Comparison of ENCODE assay signal across 8 cellular contexts in genomic region chr13:42039946-42040729, GRCh38. TPM values are rescaled to one million over a fixed set of nuclear protein-coding genes. Genes with fewer than 3 reads are reported as not detected.
DNase-seq lines count a peak whose midpoint lies in the region; ATAC-seq and TF ChIP-seq lines count a peak whose summit lies in the region.

No MANE protein-coding gene starts in this region.

- H3K27me3 Mint-ChIP-seq in activated T-cell treated with anti-CD3 and anti-CD28 coated beads, Interleukin-2, amount 50 U/mL, for 24 hours: peaks cover 4% of the 10 kb centered on the region

- H3K4me1 Mint-ChIP-seq in activated T-cell treated with anti-CD3 and anti-CD28 coated beads, Interleukin-2, amount 50 U/mL, for 24 hours (ENCODE audit: low read depth): peaks cover 22% of the 10 kb centered on the region

- no peaks in the 10 kb centered on the region for H3K9me2 ChIP-seq in OCI-LY1 (ENCODE audit: low read depth, low read length)

- H3K9me3 ChIP-seq in OCI-LY1 (ENCODE audit: low read length) (peaks cover 8% of the 10 kb centered on the region), muscle layer of duodenum (ENCODE audit: control insufficient read depth in 1 of 2, low read length in 2 of 2) (no peaks in the 10 kb centered on the region)

- H4K20me1 ChIP-seq in OCI-LY1 (ENCODE audit: insufficient read depth, low read length): no peaks in the 10 kb centered on the region

- H2AFZ ChIP-seq in OCI-LY1 (ENCODE audit: low read length): no peak overlapping the region

- peak; percentile 90 for DNase-seq in COR-L47 (lab: John Stamatoyannopoulos, UW)
- DNase-seq in HK-2 (ENCODE audit: unreplicated experiment): peak; percentile 86
- peak; percentile 90 for DNase-seq in activated T-cell treated with anti-CD3 and anti-CD28 coated beads, Interleukin-2, amount 50 U/mL, for 24 hours
- peak; percentile 74 for DNase-seq in stimulated activated CD8-positive, alpha-beta memory T cell treated with anti-CD3 and anti-CD28 coated beads, Interleukin-7, amount 100 ng/mL, for 24 hours (ENCODE audit: low read depth)

- H3K79me2 ChIP-seq in OCI-LY1 (ENCODE audit: insufficient read depth, low read length): no peaks in the 10 kb centered on the region

- H3K27ac Mint-ChIP-seq in activated T-cell treated with anti-CD3 and anti-CD28 coated beads, Interleukin-2, amount 50 U/mL, for 24 hours: peak overlapping the region; percentile 82

- no peaks in the 10 kb centered on the region for H3K27me3 ChIP-seq in OCI-LY1 (ENCODE audit: insufficient read depth, low read length)
- H3K27me3 ChIP-seq in muscle layer of duodenum (ENCODE audit: low read depth, low read length): no peaks in the 10 kb centered on the region

- ATAC-seq in GM19455 (IDR thresholded peaks at IDR 0.05; ENCODE audit: unreplicated experiment): peak; percentile 66
- ATAC-seq in esophagus mucosa: peak; percentile 89

- peak overlapping the region; percentile 80 for H3K4me3 Mint-ChIP-seq in activated T-cell treated with anti-CD3 and anti-CD28 coated beads, Interleukin-2, amount 50 U/mL, for 24 hours

- peak overlapping the region; percentile 84 for H3K4me3 ChIP-seq in OCI-LY1 (ENCODE audit: low read depth, low read length, poor library complexity, severe bottlenecking)
- peak overlapping the region; percentile 84 to 91 for H3K4me3 ChIP-seq in muscle layer of duodenum (ENCODE audit: low read depth in 1 of 2, low read length in 2 of 2)

- peaks cover 10% of the 10 kb centered on the region for H3K36me3 Mint-ChIP-seq in activated T-cell treated with anti-CD3 and anti-CD28 coated beads, Interleukin-2, amount 50 U/mL, for 24 hours (ENCODE audit: low read depth)

- peaks cover 6% of the 10 kb centered on the region for H3K9me3 Mint-ChIP-seq in activated T-cell treated with anti-CD3 and anti-CD28 coated beads, Interleukin-2, amount 50 U/mL, for 24 hours

- peaks cover 23% of the 10 kb centered on the region for H3K4me1 ChIP-seq in OCI-LY1 (ENCODE audit: insufficient read depth, low read length, severe bottlenecking)
- peaks cover 0 to 7% of the 10 kb centered on the region in 2 donors for H3K4me1 ChIP-seq in muscle layer of duodenum (ENCODE audit: control insufficient read depth in 1 of 2, insufficient read depth in 2 of 2, low read length in 2 of 2)

- H3K9ac ChIP-seq in OCI-LY1 (ENCODE audit: low read length): peak overlapping the region; percentile 76

- peak overlapping the region; percentile 79 for H3K4me2 ChIP-seq in OCI-LY1 (ENCODE audit: low read length)

- no peak overlapping the region for H3K27ac ChIP-seq in OCI-LY1 (ENCODE audit: low read depth, low read length, poor library complexity, severe bottlenecking)
- peak overlapping the region; percentile 83 for H3K27ac ChIP-seq in muscle layer of duodenum (ENCODE audit: low read length)

- H3K36me3 ChIP-seq in OCI-LY1 (ENCODE audit: insufficient read depth, low read length): no peaks in the 10 kb centered on the region; the same call in 1 of the 2 replicates
- H3K36me3 ChIP-seq in muscle layer of duodenum (ENCODE audit: control insufficient read depth in 1 of 2, insufficient read depth in 2 of 2, low read length in 2 of 2): no peaks in the 10 kb centered on the region

- TF ChIP-seq CTCF in OCI-LY1 (IDR thresholded peaks at IDR 0.05; ENCODE audit: low read length): no peak

- no peaks in the 10 kb centered on the region for H3F3A ChIP-seq in OCI-LY1 (ENCODE audit: insufficient read depth, low read length)

RNA-seq across cellular contexts. Expression of gene DGKH, which starts 8.3 kb away (rescaled TPM):
- total RNA-seq in esophagus mucosa: 15.9 TPM
